ENCODE assay signal across 17 cellular contexts in genomic region chr9:87567047-87567446, GRCh38.
A peak's percentile ranks its signal among the peaks of the same experiment; 100 is the strongest.
DNase-seq lines count a peak whose midpoint lies in the region; ATAC-seq and TF ChIP-seq lines count a peak whose summit lies in the region.
"Had no signal": no experiment of that assay in that cellular context is flagged by ENCODE, and none has a peak within 500 bp of the region (broad histone marks: within the 10 kb centered on the region; RNA-seq: fewer than 3 reads in every experiment).

No MANE protein-coding gene starts in this region.

- H3K9me3 ChIP-seq in sigmoid colon: no peaks in the 10 kb centered on the region
- H3K9me3 ChIP-seq: psoas muscle, thoracic aorta had no signal

- peaks cover 0 to 99% (median 94%) of the 10 kb centered on the region in 4 donors for H3K4me1 ChIP-seq in sigmoid colon

- no peak for TF ChIP-seq CTCF in sigmoid colon (IDR thresholded peaks at IDR 0.05)

- ATAC-seq in GM21360 (IDR thresholded peaks at IDR 0.05; ENCODE audit: unreplicated experiment): no peak
- ATAC-seq: activated CD4-positive, CD25-positive, alpha-beta regulatory T cell treated with anti-CD3 and anti-CD28 coated beads, Interleukin-2, amount 50 U/mL, for 24 hours; effector memory CD8-positive, alpha-beta T cell; Panc1; psoas muscle had no signal

- no peaks in the 10 kb centered on the region for H3K36me3 Mint-ChIP-seq in activated CD4-positive, alpha-beta memory T cell treated with anti-CD3 and anti-CD28 coated beads, Interleukin-2, amount 10 ng/mL, durations not matched to agents 7 days and 5 days (ENCODE audit: low read depth)
- H3K36me3 Mint-ChIP-seq: activated naive CD4-positive, alpha-beta T cell treated with anti-CD3 and anti-CD28 coated beads, Interleukin-2, amount 10 ng/mL, durations not matched to agents 7 days and 5 days; naive B cell had no signal

- TF ChIP-seq POLR2A in sigmoid colon (IDR thresholded peaks at IDR 0.05): no peak

- DNase-seq in H7 (peak; percentile 43), NCI-H526 (lab: John Stamatoyannopoulos, UW) (peak; percentile 82 to 83), fibroblast of gingiva (ENCODE audit: low read depth) (peak; percentile 37), sigmoid colon (no peak), epidermal melanocyte (ENCODE audit: insufficient read length, low spot score) (no peak)
- DNase-seq in activated CD4-positive, alpha-beta memory T cell treated with anti-CD3 and anti-CD28 coated beads, Interleukin-2, amount 10 ng/mL, durations not matched to agents 7 days and 5 days: no peak
- DNase-seq: activated naive CD4-positive, alpha-beta T cell treated with anti-CD3 and anti-CD28 coated beads, Interleukin-2, amount 10 ng/mL, durations not matched to agents 7 days and 5 days; CD4-positive, alpha-beta T cell; effector memory CD8-positive, alpha-beta T cell; kidney; naive B cell; psoas muscle; SW 1271 had no signal

- H3K27ac Mint-ChIP-seq in activated CD4-positive, alpha-beta memory T cell treated with anti-CD3 and anti-CD28 coated beads, Interleukin-2, amount 10 ng/mL, durations not matched to agents 7 days and 5 days: no peak overlapping the region
- H3K27ac Mint-ChIP-seq: activated naive CD4-positive, alpha-beta T cell treated with anti-CD3 and anti-CD28 coated beads, Interleukin-2, amount 10 ng/mL, durations not matched to agents 7 days and 5 days; CD4-positive, alpha-beta T cell; effector memory CD8-positive, alpha-beta T cell had no signal

- POLR2A ChIA-PET in activated CD4-positive, alpha-beta memory T cell treated with anti-CD3 and anti-CD28 coated beads, Interleukin-2, amount 10 ng/mL, durations not matched to agents 7 days and 5 days (lab: Charles Lee): no interaction called here

- CTCF ChIA-PET in activated CD4-positive, alpha-beta memory T cell treated with anti-CD3 and anti-CD28 coated beads, Interleukin-2, amount 10 ng/mL, durations not matched to agents 7 days and 5 days (lab: Charles Lee): no interaction called here

- no peaks in the 10 kb centered on the region for H3K27me3 Mint-ChIP-seq in activated CD4-positive, alpha-beta memory T cell treated with anti-CD3 and anti-CD28 coated beads, Interleukin-2, amount 10 ng/mL, durations not matched to agents 7 days and 5 days
- H3K27me3 Mint-ChIP-seq: activated naive CD4-positive, alpha-beta T cell treated with anti-CD3 and anti-CD28 coated beads, Interleukin-2, amount 10 ng/mL, durations not matched to agents 7 days and 5 days; CD4-positive, alpha-beta T cell had no signal

- peak overlapping the region in 3 of 4 donors; percentile 65 to 74 (median 73) for H3K27ac ChIP-seq in sigmoid colon
- H3K27ac ChIP-seq: psoas muscle, thoracic aorta had no signal

- H3K27me3 ChIP-seq in H7 (ENCODE audit: control insufficient read depth, insufficient read depth, low read length): no peaks in the 10 kb centered on the region
- no peaks in the 10 kb centered on the region for H3K27me3 ChIP-seq in sigmoid colon

- no peak overlapping the region for H3K4me3 ChIP-seq in H7 (ENCODE audit: insufficient read depth, low read depth, low read length)
- no peak overlapping the region for H3K4me3 ChIP-seq in sigmoid colon
- H3K4me3 ChIP-seq: psoas muscle had no signal

- H3K4me1 Mint-ChIP-seq in activated CD4-positive, alpha-beta memory T cell treated with anti-CD3 and anti-CD28 coated beads, Interleukin-2, amount 10 ng/mL, durations not matched to agents 7 days and 5 days: no peaks in the 10 kb centered on the region
- H3K4me1 Mint-ChIP-seq: activated naive CD4-positive, alpha-beta T cell treated with anti-CD3 and anti-CD28 coated beads, Interleukin-2, amount 10 ng/mL, durations not matched to agents 7 days and 5 days; naive B cell had no signal

- H3K36me3 ChIP-seq in H7 (replicated peaks; ENCODE audit: control insufficient read depth, insufficient read depth, low read length) (no peaks in the 10 kb centered on the region), sigmoid colon (no peaks in the 10 kb centered on the region)
- H3K36me3 ChIP-seq: thoracic aorta had no signal

- intact Hi-C loops in sigmoid colon (cut with DNase I): no loop called here

- 23 to 62% methylated on average over 4 of the region's 4 CpGs for WGBS in sigmoid colon, 2 donors

- H3K9me3 Mint-ChIP-seq in activated CD4-positive, alpha-beta memory T cell treated with anti-CD3 and anti-CD28 coated beads, Interleukin-2, amount 10 ng/mL, durations not matched to agents 7 days and 5 days: no peaks in the 10 kb centered on the region
- H3K9me3 Mint-ChIP-seq: activated naive CD4-positive, alpha-beta T cell treated with anti-CD3 and anti-CD28 coated beads, Interleukin-2, amount 10 ng/mL, durations not matched to agents 7 days and 5 days; CD4-positive, alpha-beta T cell had no signal

- H3K4me3 Mint-ChIP-seq in activated CD4-positive, alpha-beta memory T cell treated with anti-CD3 and anti-CD28 coated beads, Interleukin-2, amount 10 ng/mL, durations not matched to agents 7 days and 5 days: no peak overlapping the region
- H3K4me3 Mint-ChIP-seq: activated naive CD4-positive, alpha-beta T cell treated with anti-CD3 and anti-CD28 coated beads, Interleukin-2, amount 10 ng/mL, durations not matched to agents 7 days and 5 days; CD4-positive, alpha-beta T cell; effector memory CD8-positive, alpha-beta T cell; naive B cell had no signal

- TF ChIP-seq EP300 in sigmoid colon (IDR thresholded peaks at IDR 0.05): no peak

Comparison
In these comparisons a context has a peak if more than half of its experiments do, and no peak if none do; other contexts are left out.
1. DNase-seq: peak in H7 (single experiment), NCI-H526 (2 of 2) and fibroblast of gingiva (single experiment); none in sigmoid colon (single experiment), activated CD4-positive, alpha-beta memory T cell treated with anti-CD3 and anti-CD28 coated beads, Interleukin-2, amount 10 ng/mL, durations not matched to agents 7 days and 5 days (single experiment) and epidermal melanocyte (single experiment).